1 cellular context compared by ENCODE assay signal in the genomic region with DNA sequence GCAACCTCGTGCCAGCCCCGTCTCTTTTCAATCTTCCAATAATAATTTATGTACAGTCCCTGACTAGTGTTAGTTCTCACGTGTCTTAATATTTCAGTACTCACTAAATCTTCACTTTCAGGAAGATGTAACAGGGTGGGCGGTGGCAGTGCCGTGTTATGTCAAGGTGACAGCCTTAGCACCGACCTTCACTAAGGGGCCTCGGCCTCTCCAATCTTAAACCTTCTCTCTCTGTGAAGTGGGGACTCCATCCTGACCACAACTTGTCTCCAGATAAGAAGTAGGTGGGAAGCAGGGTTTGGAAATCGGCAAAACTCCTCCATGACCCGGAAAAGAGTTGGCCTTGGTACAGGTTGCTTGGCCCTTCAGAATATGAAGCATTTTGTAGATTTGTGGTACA.
TF ChIP-seq lines count a peak whose summit lies in the region.

No MANE protein-coding gene starts in this region.

TF ChIP-seq in H1, 55 proteins besides CTCF, POLR2A, EP300 and RAD21:
- TF ChIP-seq KDM1A (IDR thresholded peaks at IDR 0.05; ENCODE audit: borderline replicate concordance, low read length) (no peak), ATF3 (IDR thresholded peaks at IDR 0.05; ENCODE audit: insufficient read depth, low read depth, low read length) (no peak)
